In genomic region chr5:50582699-50583098, GRCh38 we compare ENCODE assay signal across 19 cellular contexts.
DNase-seq lines count a peak whose midpoint lies in the region; ATAC-seq, FAIRE-seq and TF ChIP-seq lines count a peak whose summit lies in the region.
"Had no signal": no experiment of that assay in that cellular context is flagged by ENCODE, and none has a peak within 500 bp of the region (broad histone marks: within the 10 kb centered on the region; RNA-seq: fewer than 3 reads in every experiment).

No MANE protein-coding gene starts in this region.

- no TSS peak for BruUV-seq in Caco-2 (replicated peaks; lab: Mats Ljungman, UMichigan)

- FAIRE-seq in G401.6 (lab: Jason Lieb, UNC): peak; percentile 81
- peak; percentile 98 for FAIRE-seq in frontal cortex (lab: Jason Lieb, UNC)
- FAIRE-seq: GM12878, H1 had no signal

- POLR2A ChIA-PET in WTC11 (lab: Charles Lee) (no interaction called here), Caco-2 (lab: Charles Lee) (no interaction called here)

- no peaks in the 10 kb centered on the region for H3K27me3 ChIP-seq in Caco-2 (replicated peaks; ENCODE audit: control insufficient read depth, insufficient read depth, low read length)

- no peak for ATAC-seq in WTC11
- ATAC-seq in GM18517 (IDR thresholded peaks at IDR 0.05; ENCODE audit: unreplicated experiment): no peak
- ATAC-seq: GM12878 had no signal

- H3K4me3 ChIP-seq in Caco-2 (ENCODE audit: low read depth, low read length): no peak overlapping the region
- H3K4me3 ChIP-seq: GM12878, GM23248 had no signal

- H3K4me3 Mint-ChIP-seq in WTC11 (no peak overlapping the region), Caco-2 (ENCODE audit: unreplicated experiment) (no peak overlapping the region)

- H3K27ac Mint-ChIP-seq in WTC11: no peak overlapping the region
- no peak overlapping the region for H3K27ac Mint-ChIP-seq in Caco-2 (ENCODE audit: unreplicated experiment)

- no peaks in the 10 kb centered on the region for H3K4me1 ChIP-seq in Caco-2

- H3K36me3 Mint-ChIP-seq in WTC11 (no peaks in the 10 kb centered on the region), Caco-2 (ENCODE audit: insufficient read depth, unreplicated experiment) (no peaks in the 10 kb centered on the region)

- TF ChIP-seq CTCF in WTC11 (IDR thresholded peaks at IDR 0.05) (no peak), Caco-2 (IDR thresholded peaks at IDR 0.05; ENCODE audit: insufficient read depth in 1 of 2, low read depth in 1 of 2, low read length in 1 of 2, severe bottlenecking in 1 of 2, unreplicated experiment in 1 of 2) (no peak)

- H3K4me1 Mint-ChIP-seq in WTC11: peaks cover 24% of the 10 kb centered on the region
- no peaks in the 10 kb centered on the region for H3K4me1 Mint-ChIP-seq in Caco-2 (ENCODE audit: low read depth, unreplicated experiment)

- no peaks in the 10 kb centered on the region for H3K9me3 ChIP-seq in Caco-2

- H3K27me3 Mint-ChIP-seq in WTC11 (ENCODE audit: low read depth) (no peaks in the 10 kb centered on the region), Caco-2 (ENCODE audit: insufficient read depth, unreplicated experiment) (no peaks in the 10 kb centered on the region)
- H3K27me3 Mint-ChIP-seq: CD4-positive, alpha-beta memory T cell had no signal

- no peaks in the 10 kb centered on the region for H3K36me3 ChIP-seq in Caco-2 (ENCODE audit: control insufficient read depth, insufficient read depth, low read length)

- CTCF ChIA-PET in WTC11 (lab: Charles Lee) (no interaction called here), Caco-2 (lab: Charles Lee) (no interaction called here)

- DNase-seq in WTC11 (ENCODE audit: low spot score) (no peak), frontal cortex (ENCODE audit: low spot score in 2 of 2) (no peak), NCI-H187 (lab: John Stamatoyannopoulos, UW) (no peak), globus pallidus (ENCODE audit: low spot score) (no peak), Caco-2 (no peak)
- DNase-seq: 8988T; C1 segment of cervical spinal cord; CD4-positive, alpha-beta memory T cell; COR-L47; DMS153; DND-41; GDM1; GM23248; H7; HCEC 1CT had no signal

- intact Hi-C loops in Caco-2 (cut with micrococcal nuclease; ENCODE audit: unreplicated experiment): no loop called here

- peaks cover 12% of the 10 kb centered on the region for H3K9me3 Mint-ChIP-seq in WTC11
- no peaks in the 10 kb centered on the region for H3K9me3 Mint-ChIP-seq in Caco-2 (ENCODE audit: unreplicated experiment)

TF ChIP-seq in WTC11, 78 proteins besides CTCF, POLR2A, EP300 and RAD21:
- TF ChIP-seq NFYB (CRISPR knock-in tag; conservative IDR thresholded peaks at IDR 0.05; ENCODE audit: low read depth): no peak
- TF ChIP-seq NR2C2 (CRISPR knock-in tag; IDR thresholded peaks at IDR 0.05): no peak
- TF ChIP-seq E2F5 (CRISPR knock-in tag; IDR thresholded peaks at IDR 0.05): no peak
- peak; percentile 91 for TF ChIP-seq HMGA2 (CRISPR knock-in tag; IDR thresholded peaks at IDR 0.05)
